Comparison of ENCODE assay signal across 8 cellular contexts in genomic region chr1:245156041-245156735, GRCh38. TPM values are rescaled to one million over a fixed set of nuclear protein-coding genes. Genes with fewer than 3 reads are reported as not detected.
DNase-seq lines count a peak whose midpoint lies in the region; ATAC-seq, FAIRE-seq and TF ChIP-seq lines count a peak whose summit lies in the region.

No MANE protein-coding gene starts in this region.

- H3K4me3 Mint-ChIP-seq in immature natural killer cell, result peak overlapping the region; percentile 77 to 85 (median 82)

- H3K9me3 ChIP-seq in A549 (peaks cover 17% of the 10 kb centered on the region), mammary epithelial cell (replicated peaks; ENCODE audit: insufficient read depth, low read length) (no peaks in the 10 kb centered on the region), smooth muscle cell (replicated peaks; ENCODE audit: low read depth) (no peaks in the 10 kb centered on the region)

- no peak for FAIRE-seq in A549 (lab: Jason Lieb, UNC)

- peak overlapping the region; percentile 99 for H3K4me2 ChIP-seq in A549
- peak overlapping the region; percentile 100 for H3K4me2 ChIP-seq in mammary epithelial cell (ENCODE audit: insufficient read depth, low read depth, low read length)
- H3K4me2 ChIP-seq in smooth muscle cell, result peak overlapping the region; percentile 97

- no peaks in the 10 kb centered on the region for H3K36me3 ChIP-seq in mammary epithelial cell (ENCODE audit: insufficient read depth, low read length)
- H3K36me3 ChIP-seq in smooth muscle cell (ENCODE audit: low read depth), result no peaks in the 10 kb centered on the region

- H3K4me1 ChIP-seq in A549 (peaks cover 8% of the 10 kb centered on the region; the same call in 1 of the 3 replicates), mammary epithelial cell (ENCODE audit: insufficient read depth, low read length) (peaks cover 26% of the 10 kb centered on the region), smooth muscle cell (ENCODE audit: low read depth) (peaks cover 19% of the 10 kb centered on the region)

- 0% methylated on average over 10 of the region's 74 CpGs for WGBS in A549 (ENCODE audit: missing lambda C conversion rate)
- 3% methylated on average over 26 of the region's 74 CpGs for WGBS in mammary epithelial cell (ENCODE audit: low coverage, missing lambda C conversion rate)
- WGBS in smooth muscle cell (ENCODE audit: low lambda C conversion rate), result under 1% methylated on average over 62 of the region's 74 CpGs

- TF ChIP-seq RAD21 in A549 (conservative IDR thresholded peaks at IDR 0.05 in 1 of 2, IDR thresholded peaks at IDR 0.05 in 1 of 2), result peak; percentile 65 to 83

- H3K9me3 Mint-ChIP-seq in immature natural killer cell, result no peaks in the 10 kb centered on the region

- H3K27me3 Mint-ChIP-seq in immature natural killer cell (ENCODE audit: low read depth in 3 of 3), result peaks cover 20 to 39% (median 25%) of the 10 kb centered on the region in 3 donors

- peak overlapping the region; percentile 52 to 81 for H3K27ac ChIP-seq in A549
- H3K27ac ChIP-seq in mammary epithelial cell (ENCODE audit: insufficient read depth, low read depth, low read length), result no peak overlapping the region
- H3K27ac ChIP-seq in smooth muscle cell (ENCODE audit: low read depth), result peak overlapping the region; percentile 75

- H2AFZ ChIP-seq in mammary epithelial cell (ENCODE audit: low read depth, low read length), result peak overlapping the region; percentile 95
- peak overlapping the region; percentile 50 for H2AFZ ChIP-seq in smooth muscle cell (ENCODE audit: low read depth)

- H3K4me1 Mint-ChIP-seq in immature natural killer cell, result peaks cover 23 to 37% of the 10 kb centered on the region in 2 donors

- TF ChIP-seq EP300 in A549 (IDR thresholded peaks at IDR 0.05), result no peak

- POLR2A ChIA-PET in A549 (lab: Yijun Ruan, JAX), result no interaction called here

- H3K9ac ChIP-seq in mammary epithelial cell (ENCODE audit: insufficient read depth, low read length), result peak overlapping the region; percentile 14
- H3K9ac ChIP-seq in smooth muscle cell (ENCODE audit: low read depth), result peak overlapping the region; percentile 69

- H3K36me3 Mint-ChIP-seq in immature natural killer cell, result no peaks in the 10 kb centered on the region

- intact Hi-C loops in mammary epithelial cell (cut with micrococcal nuclease), result loop anchor here (5.0 to 10.0 kb wide), 3 partner anchors 449 to 1539 kb away; no protein-coding TSS in a partner anchor

- H3K27me3 ChIP-seq in mammary epithelial cell (ENCODE audit: insufficient read depth, low read length) (no peaks in the 10 kb centered on the region), smooth muscle cell (ENCODE audit: low read depth) (no peaks in the 10 kb centered on the region)

- dilution Hi-C loops in mammary epithelial cell (cut with HindIII; ENCODE audit: low sequenced_read_pairs), result no loop called here

- H3K79me2 ChIP-seq in mammary epithelial cell (ENCODE audit: insufficient read depth, low read length) (no peaks in the 10 kb centered on the region), smooth muscle cell (ENCODE audit: low read depth) (peaks cover 62% of the 10 kb centered on the region)

- CTCF ChIA-PET in A549 (lab: Yijun Ruan, JAX) (interaction anchor here (0.6 to 5.8 kb wide), 34 partner anchors 9 to 1594 kb away, joined by 3 to 46 read pairs (median 4); no protein-coding TSS in a partner anchor), mammary epithelial cell (lab: Charles Lee; ENCODE audit: low non-redundant PET) (interaction anchor here (0.6 to 1.1 kb wide), 6 partner anchors 40 to 1462 kb away, joined by 3 to 8 read pairs (median 3); no protein-coding TSS in a partner anchor)

- peak; percentile 75 to 88 for ATAC-seq in A549
- peak; percentile 88 for ATAC-seq in GM18858 (IDR thresholded peaks at IDR 0.05; ENCODE audit: unreplicated experiment)
- ATAC-seq in HG03066 (IDR thresholded peaks at IDR 0.05; ENCODE audit: low read depth, unreplicated experiment), result peak; percentile 84

- no peak for TF ChIP-seq POLR2A in A549 (IDR thresholded peaks at IDR 0.05; ENCODE audit: low read length)

- peaks cover 18% of the 10 kb centered on the region for H3F3A ChIP-seq in smooth muscle cell (ENCODE audit: low read depth)

- H3K27ac Mint-ChIP-seq in immature natural killer cell, result no peak overlapping the region

- TF ChIP-seq CTCF in A549 (IDR thresholded peaks at IDR 0.05) (peak; percentile 76), WI38 (IDR thresholded peaks at IDR 0.05; ENCODE audit: low read depth, low read length) (peak; percentile 63), mammary epithelial cell (conservative IDR thresholded peaks at IDR 0.05 in 1 of 2, IDR thresholded peaks at IDR 0.05 in 1 of 2; ENCODE audit: extremely low read depth in 1 of 2, insufficient read depth in 1 of 2, low read depth in 1 of 2, low read length in 2 of 2) (peak; percentile 52 to 79), smooth muscle cell (IDR thresholded peaks at IDR 0.05; ENCODE audit: borderline replicate concordance, insufficient read depth, poor library complexity, severe bottlenecking) (peak; percentile 70)

- peak; percentile 81 to 94 for DNase-seq in A549 (ENCODE audit: low read depth in 1 of 2, low spot score in 1 of 2)
- DNase-seq in NCI-H2107 (lab: John Stamatoyannopoulos, UW), result peak; percentile 95
- peak; percentile 82 for DNase-seq in mammary epithelial cell
- DNase-seq in immature natural killer cell, result peak; percentile 64 to 70 (median 67)
- peak; percentile 51 for DNase-seq in smooth muscle cell (lab: John Stamatoyannopoulos, UW; ENCODE audit: unreplicated experiment)

- no TSS peak for BruUV-seq in mammary epithelial cell (replicated peaks; lab: Mats Ljungman, UMichigan)

- H4K20me1 ChIP-seq in mammary epithelial cell (ENCODE audit: insufficient read depth, low read length) (no peaks in the 10 kb centered on the region), smooth muscle cell (ENCODE audit: low read depth) (peaks cover 56% of the 10 kb centered on the region)

- H3K4me3 ChIP-seq in A549 (peak overlapping the region; percentile 64), WI38 (ENCODE audit: low read depth, low read length) (peak overlapping the region; percentile 65), mammary epithelial cell (replicated peaks in 1 of 3; ENCODE audit: insufficient read depth in 1 of 3, low read depth in 2 of 3, low read length in 3 of 3) (peak overlapping the region; percentile 47 to 80 (median 73)), smooth muscle cell (peak overlapping the region; percentile 89)

- in situ Hi-C loops in mammary epithelial cell (cut with MboI; ENCODE audit: low sequenced_read_pairs in 2 of 2), result loop anchor here in 1 of 2 donors (5.0 to 25.0 kb wide), 4 partner anchors 846 to 1556 kb away; partner anchors contain the start of gene SCCPDH

TF ChIP-seq in A549, 52 proteins besides CTCF, POLR2A, EP300 and RAD21 (continues in another document):
- TF ChIP-seq RARB (CRISPR knock-in tag; IDR thresholded peaks at IDR 0.05), result no peak
- no peak for TF ChIP-seq BCL3 (IDR thresholded peaks at IDR 0.05)
- TF ChIP-seq NR3C1 (IDR thresholded peaks at IDR 0.05), result no peak
- TF ChIP-seq ZNF302 (CRISPR knock-in tag; IDR thresholded peaks at IDR 0.05), result no peak
- TF ChIP-seq ZC3H11A (IDR thresholded peaks at IDR 0.05), result no peak
- TF ChIP-seq EHF (CRISPR knock-in tag; IDR thresholded peaks at IDR 0.05), result no peak
- no peak for TF ChIP-seq CHD4 (IDR thresholded peaks at IDR 0.05; ENCODE audit: borderline replicate concordance)
- TF ChIP-seq HOXB5 (CRISPR knock-in tag; IDR thresholded peaks at IDR 0.05), result no peak
- no peak for TF ChIP-seq HES2 (IDR thresholded peaks at IDR 0.05)
- 0 out of 2 replicates have a peak, but pooled peaks have one; percentile 43 for TF ChIP-seq MAZ (IDR thresholded peaks at IDR 0.05; ENCODE audit: borderline replicate concordance, low read depth, low read length)
- TF ChIP-seq POLR2AphosphoS2 (conservative IDR thresholded peaks at IDR 0.05; ENCODE audit: low read length), result no peak
- TF ChIP-seq ZSCAN20 (CRISPR knock-in tag; IDR thresholded peaks at IDR 0.05), result no peak
- TF ChIP-seq TFCP2L1 (CRISPR knock-in tag; IDR thresholded peaks at IDR 0.05), result no peak
- TF ChIP-seq CBX2 (IDR thresholded peaks at IDR 0.05; ENCODE audit: borderline replicate concordance, low read depth), result no peak
- no peak for TF ChIP-seq NPAS2 (CRISPR knock-in tag; IDR thresholded peaks at IDR 0.05; ENCODE audit: borderline replicate concordance)
- TF ChIP-seq EHMT2 (IDR thresholded peaks at IDR 0.05; ENCODE audit: low read depth), result no peak
- no peak for TF ChIP-seq MAFK (IDR thresholded peaks at IDR 0.05; ENCODE audit: partially characterized antibody)
- no peak for TF ChIP-seq MYC (IDR thresholded peaks at IDR 0.05; ENCODE audit: borderline replicate concordance, low read length)
- TF ChIP-seq MAX (IDR thresholded peaks at IDR 0.05), result no peak; the same call in 1 of the 2 replicates

RNA-seq across cellular contexts. Expression of gene KIF26B, which starts 1.4 kb away (rescaled TPM):
- polyA plus RNA-seq in A549 (2011; rRNA removed), result 0.01 and 0.03 TPM in 2 replicates
- under 0.01 and 0.03 TPM in 2 replicates for polyA plus RNA-seq in A549 (2012; cell fraction: cytosol; rRNA removed)
- 0.02 TPM in 2 replicates for polyA plus RNA-seq in A549 (2012; cell fraction: nucleus; rRNA removed)
- 0.01 to 0.04 TPM (median 0.04 TPM) in 3 replicates for polyA plus RNA-seq in A549 (2017; fragmentation: RNase III; extraction: RNeasy Plus Mini Kit Qiagen cat#74134 plus additional on column Dnase treatment)
- 0.08 and 0.19 TPM in 2 replicates for polyA minus RNA-seq in A549 (2011; rRNA and poly(A)+ RNA removed)
- total RNA-seq in mammary epithelial cell, result 10 to 100 TPM in 1 of 2 donors, 1 to 10 TPM in 1; 2.5 to 14.2 TPM
- polyA plus RNA-seq in mammary epithelial cell, result 0.20 TPM
- 0.31 TPM for polyA minus RNA-seq in mammary epithelial cell
- under 1 TPM in 2 of 3 donors, not detected in 1; 0.07 to 0.39 TPM for polyA plus RNA-seq in immature natural killer cell
- 42.1 and 43.3 TPM in 2 replicates for total RNA-seq in smooth muscle cell
- 24.1 and 24.9 TPM in 2 replicates for polyA plus RNA-seq in smooth muscle cell

Comparison
In these comparisons a context has a peak if more than half of its experiments do, and no peak if none do; other contexts are left out.
1. RNA of gene KIF26B, which starts 1.4 kb away (polyA plus RNA-seq): 24.1 to 24.9 TPM in smooth muscle cell; 0.20 TPM in mammary epithelial cell (single experiment), 0.07 to 0.39 TPM in immature natural killer cell and under 0.01 to 0.04 TPM in A549; every median in the first group is over 10 times any median in the second.
2. Peak in every context shown above with its lines, with median percentiles within 50 percentile points of each other: ATAC-seq, DNase-seq, H3K4me2 ChIP-seq, H3K4me3 ChIP-seq and CTCF ChIP-seq.